In the genomic region with DNA sequence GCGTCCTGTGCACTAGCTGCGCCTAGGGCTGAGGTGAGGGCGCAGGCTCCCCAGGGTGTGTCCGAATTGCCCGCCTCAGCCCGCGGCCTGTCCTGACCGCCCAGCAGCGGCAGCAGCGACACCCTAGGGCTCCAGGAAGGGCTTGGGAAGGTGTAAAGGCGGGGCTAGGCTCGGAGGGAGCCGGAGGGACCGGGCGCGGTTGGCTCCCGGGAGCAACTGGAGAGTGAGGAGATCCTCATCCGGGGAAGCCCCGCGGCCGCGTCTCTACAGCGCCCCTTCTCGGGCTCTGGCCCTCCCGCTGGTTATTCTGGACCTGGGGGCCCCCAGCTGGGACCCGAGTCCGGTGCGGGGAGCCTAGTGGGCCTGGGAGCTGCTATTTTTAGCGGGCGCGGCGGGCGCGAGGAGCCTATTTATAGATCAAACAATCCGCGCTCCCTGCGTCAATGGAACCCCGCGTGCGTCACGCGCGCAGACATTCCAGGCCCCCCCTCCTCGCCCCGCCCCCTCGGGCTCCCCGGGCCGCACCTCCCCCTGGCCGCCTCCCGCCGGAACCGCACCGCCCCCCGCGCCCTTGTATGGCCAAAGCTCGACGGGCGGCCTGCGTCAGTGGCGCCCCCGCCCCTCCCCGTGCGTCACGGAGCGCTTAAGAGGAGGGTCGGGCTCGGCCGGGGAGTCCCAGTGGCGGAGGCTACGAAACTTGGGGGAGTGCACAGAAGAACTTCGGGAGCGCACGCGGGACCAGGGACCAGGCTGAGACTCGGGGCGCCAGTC, we compare ENCODE assay signal across 1 cellular context.
TF ChIP-seq lines count a peak whose summit lies in the region.

A gene (plus strand): TSS at position 672 of the 771 bp plus-strand sequence. CDS start 2,887 bp downstream, outside the sequence.

TF ChIP-seq in HepG2, 621 proteins besides CTCF, POLR2A, EP300 and RAD21 (continued from another document and continues in another):
- TF ChIP-seq, protein P1, sequence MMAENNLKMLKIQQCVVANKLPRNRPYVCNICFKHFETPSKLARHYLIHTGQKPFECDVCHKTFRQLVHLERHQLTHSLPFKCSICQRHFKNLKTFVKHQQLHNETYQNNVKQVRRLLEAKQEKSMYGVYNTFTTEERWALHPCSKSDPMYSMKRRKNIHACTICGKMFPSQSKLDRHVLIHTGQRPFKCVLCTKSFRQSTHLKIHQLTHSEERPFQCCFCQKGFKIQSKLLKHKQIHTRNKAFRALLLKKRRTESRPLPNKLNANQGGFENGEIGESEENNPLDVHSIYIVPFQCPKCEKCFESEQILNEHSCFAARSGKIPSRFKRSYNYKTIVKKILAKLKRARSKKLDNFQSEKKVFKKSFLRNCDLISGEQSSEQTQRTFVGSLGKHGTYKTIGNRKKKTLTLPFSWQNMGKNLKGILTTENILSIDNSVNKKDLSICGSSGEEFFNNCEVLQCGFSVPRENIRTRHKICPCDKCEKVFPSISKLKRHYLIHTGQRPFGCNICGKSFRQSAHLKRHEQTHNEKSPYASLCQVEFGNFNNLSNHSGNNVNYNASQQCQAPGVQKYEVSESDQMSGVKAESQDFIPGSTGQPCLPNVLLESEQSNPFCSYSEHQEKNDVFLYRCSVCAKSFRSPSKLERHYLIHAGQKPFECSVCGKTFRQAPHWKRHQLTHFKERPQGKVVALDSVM (CRISPR knock-in tag; IDR thresholded peaks at IDR 0.05): peak; percentile 73
- TF ChIP-seq ZNF264 (CRISPR knock-in tag; IDR thresholded peaks at IDR 0.05): no peak
- peak; percentile 34; the same call in 1 of the 2 replicates for TF ChIP-seq MIXL1 (CRISPR knock-in tag; IDR thresholded peaks at IDR 0.05)
- no peak for TF ChIP-seq ZNF530 (CRISPR knock-in tag; IDR thresholded peaks at IDR 0.05; ENCODE audit: low read depth)
- TF ChIP-seq ZNF460 (CRISPR knock-in tag; IDR thresholded peaks at IDR 0.05; ENCODE audit: borderline replicate concordance): no peak
- no peak for TF ChIP-seq KDM1A (CRISPR knock-in tag; IDR thresholded peaks at IDR 0.05)
- TF ChIP-seq ZNF10 (CRISPR knock-in tag; IDR thresholded peaks at IDR 0.05; ENCODE audit: borderline replicate concordance, low read depth): no peak
- TF ChIP-seq TCF7L2 (IDR thresholded peaks at IDR 0.05; ENCODE audit: low read depth, low read length): no peak
- TF ChIP-seq, protein P2, sequence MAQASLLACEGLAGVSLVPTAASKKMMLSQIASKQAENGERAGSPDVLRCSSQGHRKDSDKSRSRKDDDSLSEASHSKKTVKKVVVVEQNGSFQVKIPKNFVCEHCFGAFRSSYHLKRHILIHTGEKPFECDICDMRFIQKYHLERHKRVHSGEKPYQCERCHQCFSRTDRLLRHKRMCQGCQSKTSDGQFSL (CRISPR knock-in tag; IDR thresholded peaks at IDR 0.05): 0 out of 2 replicates have a peak, but pooled peaks have one; percentile 71
- TF ChIP-seq, protein P3, sequence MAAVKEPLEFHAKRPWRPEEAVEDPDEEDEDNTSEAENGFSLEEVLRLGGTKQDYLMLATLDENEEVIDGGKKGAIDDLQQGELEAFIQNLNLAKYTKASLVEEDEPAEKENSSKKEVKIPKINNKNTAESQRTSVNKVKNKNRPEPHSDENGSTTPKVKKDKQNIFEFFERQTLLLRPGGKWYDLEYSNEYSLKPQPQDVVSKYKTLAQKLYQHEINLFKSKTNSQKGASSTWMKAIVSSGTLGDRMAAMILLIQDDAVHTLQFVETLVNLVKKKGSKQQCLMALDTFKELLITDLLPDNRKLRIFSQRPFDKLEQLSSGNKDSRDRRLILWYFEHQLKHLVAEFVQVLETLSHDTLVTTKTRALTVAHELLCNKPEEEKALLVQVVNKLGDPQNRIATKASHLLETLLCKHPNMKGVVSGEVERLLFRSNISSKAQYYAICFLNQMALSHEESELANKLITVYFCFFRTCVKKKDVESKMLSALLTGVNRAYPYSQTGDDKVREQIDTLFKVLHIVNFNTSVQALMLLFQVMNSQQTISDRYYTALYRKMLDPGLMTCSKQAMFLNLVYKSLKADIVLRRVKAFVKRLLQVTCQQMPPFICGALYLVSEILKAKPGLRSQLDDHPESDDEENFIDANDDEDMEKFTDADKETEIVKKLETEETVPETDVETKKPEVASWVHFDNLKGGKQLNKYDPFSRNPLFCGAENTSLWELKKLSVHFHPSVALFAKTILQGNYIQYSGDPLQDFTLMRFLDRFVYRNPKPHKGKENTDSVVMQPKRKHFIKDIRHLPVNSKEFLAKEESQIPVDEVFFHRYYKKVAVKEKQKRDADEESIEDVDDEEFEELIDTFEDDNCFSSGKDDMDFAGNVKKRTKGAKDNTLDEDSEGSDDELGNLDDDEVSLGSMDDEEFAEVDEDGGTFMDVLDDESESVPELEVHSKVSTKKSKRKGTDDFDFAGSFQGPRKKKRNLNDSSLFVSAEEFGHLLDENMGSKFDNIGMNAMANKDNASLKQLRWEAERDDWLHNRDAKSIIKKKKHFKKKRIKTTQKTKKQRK (IDR thresholded peaks at IDR 0.05; ENCODE audit: low read length): no peak
- TF ChIP-seq ZMYM4 (CRISPR knock-in tag; IDR thresholded peaks at IDR 0.05): peak; percentile 83; the same call in 1 of the 2 replicates
- TF ChIP-seq MED13 (CRISPR knock-in tag; IDR thresholded peaks at IDR 0.05): no peak
- no peak for TF ChIP-seq REXO4 (CRISPR knock-in tag; IDR thresholded peaks at IDR 0.05; ENCODE audit: borderline replicate concordance)
- no peak for TF ChIP-seq ZNF672 (CRISPR knock-in tag; IDR thresholded peaks at IDR 0.05)
- TF ChIP-seq PHF8 (CRISPR knock-in tag; IDR thresholded peaks at IDR 0.05): peak; percentile 72
- TF ChIP-seq, protein P4, sequence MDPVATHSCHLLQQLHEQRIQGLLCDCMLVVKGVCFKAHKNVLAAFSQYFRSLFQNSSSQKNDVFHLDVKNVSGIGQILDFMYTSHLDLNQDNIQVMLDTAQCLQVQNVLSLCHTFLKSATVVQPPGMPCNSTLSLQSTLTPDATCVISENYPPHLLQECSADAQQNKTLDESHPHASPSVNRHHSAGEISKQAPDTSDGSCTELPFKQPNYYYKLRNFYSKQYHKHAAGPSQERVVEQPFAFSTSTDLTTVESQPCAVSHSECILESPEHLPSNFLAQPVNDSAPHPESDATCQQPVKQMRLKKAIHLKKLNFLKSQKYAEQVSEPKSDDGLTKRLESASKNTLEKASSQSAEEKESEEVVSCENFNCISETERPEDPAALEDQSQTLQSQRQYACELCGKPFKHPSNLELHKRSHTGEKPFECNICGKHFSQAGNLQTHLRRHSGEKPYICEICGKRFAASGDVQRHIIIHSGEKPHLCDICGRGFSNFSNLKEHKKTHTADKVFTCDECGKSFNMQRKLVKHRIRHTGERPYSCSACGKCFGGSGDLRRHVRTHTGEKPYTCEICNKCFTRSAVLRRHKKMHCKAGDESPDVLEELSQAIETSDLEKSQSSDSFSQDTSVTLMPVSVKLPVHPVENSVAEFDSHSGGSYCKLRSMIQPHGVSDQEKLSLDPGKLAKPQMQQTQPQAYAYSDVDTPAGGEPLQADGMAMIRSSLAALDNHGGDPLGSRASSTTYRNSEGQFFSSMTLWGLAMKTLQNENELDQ (CRISPR knock-in tag; IDR thresholded peaks at IDR 0.05; ENCODE audit: borderline replicate concordance): no peak
- TF ChIP-seq, protein P5, sequence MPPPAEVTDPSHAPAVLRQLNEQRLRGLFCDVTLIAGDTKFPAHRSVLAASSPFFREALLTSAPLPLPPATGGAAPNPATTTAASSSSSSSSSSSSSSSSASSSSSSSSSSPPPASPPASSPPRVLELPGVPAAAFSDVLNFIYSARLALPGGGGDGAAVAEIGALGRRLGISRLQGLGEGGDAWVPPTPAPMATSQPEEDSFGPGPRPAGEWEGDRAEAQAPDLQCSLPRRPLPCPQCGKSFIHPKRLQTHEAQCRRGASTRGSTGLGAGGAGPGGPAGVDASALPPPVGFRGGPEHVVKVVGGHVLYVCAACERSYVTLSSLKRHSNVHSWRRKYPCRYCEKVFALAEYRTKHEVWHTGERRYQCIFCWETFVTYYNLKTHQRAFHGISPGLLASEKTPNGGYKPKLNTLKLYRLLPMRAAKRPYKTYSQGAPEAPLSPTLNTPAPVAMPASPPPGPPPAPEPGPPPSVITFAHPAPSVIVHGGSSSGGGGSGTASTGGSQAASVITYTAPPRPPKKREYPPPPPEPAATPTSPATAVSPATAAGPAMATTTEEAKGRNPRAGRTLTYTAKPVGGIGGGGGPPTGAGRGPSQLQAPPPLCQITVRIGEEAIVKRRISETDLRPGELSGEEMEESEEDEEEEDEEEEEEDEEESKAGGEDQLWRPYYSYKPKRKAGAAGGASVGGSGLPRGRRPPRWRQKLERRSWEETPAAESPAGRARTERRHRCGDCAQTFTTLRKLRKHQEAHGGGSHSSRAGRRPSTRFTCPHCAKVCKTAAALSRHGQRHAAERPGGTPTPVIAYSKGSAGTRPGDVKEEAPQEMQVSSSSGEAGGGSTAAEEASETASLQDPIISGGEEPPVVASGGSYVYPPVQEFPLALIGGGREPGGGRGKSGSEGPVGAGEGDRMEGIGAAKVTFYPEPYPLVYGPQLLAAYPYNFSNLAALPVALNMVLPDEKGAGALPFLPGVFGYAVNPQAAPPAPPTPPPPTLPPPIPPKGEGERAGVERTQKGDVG (CRISPR knock-in tag; IDR thresholded peaks at IDR 0.05; ENCODE audit: borderline replicate concordance): no peak
- peak; percentile 14; the same call in 1 of the 2 replicates for TF ChIP-seq ZSCAN9 (CRISPR knock-in tag; IDR thresholded peaks at IDR 0.05; ENCODE audit: borderline replicate concordance)
- TF ChIP-seq, protein P6, sequence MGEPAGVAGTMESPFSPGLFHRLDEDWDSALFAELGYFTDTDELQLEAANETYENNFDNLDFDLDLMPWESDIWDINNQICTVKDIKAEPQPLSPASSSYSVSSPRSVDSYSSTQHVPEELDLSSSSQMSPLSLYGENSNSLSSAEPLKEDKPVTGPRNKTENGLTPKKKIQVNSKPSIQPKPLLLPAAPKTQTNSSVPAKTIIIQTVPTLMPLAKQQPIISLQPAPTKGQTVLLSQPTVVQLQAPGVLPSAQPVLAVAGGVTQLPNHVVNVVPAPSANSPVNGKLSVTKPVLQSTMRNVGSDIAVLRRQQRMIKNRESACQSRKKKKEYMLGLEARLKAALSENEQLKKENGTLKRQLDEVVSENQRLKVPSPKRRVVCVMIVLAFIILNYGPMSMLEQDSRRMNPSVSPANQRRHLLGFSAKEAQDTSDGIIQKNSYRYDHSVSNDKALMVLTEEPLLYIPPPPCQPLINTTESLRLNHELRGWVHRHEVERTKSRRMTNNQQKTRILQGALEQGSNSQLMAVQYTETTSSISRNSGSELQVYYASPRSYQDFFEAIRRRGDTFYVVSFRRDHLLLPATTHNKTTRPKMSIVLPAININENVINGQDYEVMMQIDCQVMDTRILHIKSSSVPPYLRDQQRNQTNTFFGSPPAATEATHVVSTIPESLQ (CRISPR knock-in tag; conservative IDR thresholded peaks at IDR 0.05): no peak
- no peak for TF ChIP-seq SMC3 (IDR thresholded peaks at IDR 0.05; ENCODE audit: low read length)
- TF ChIP-seq ZNF83 (CRISPR knock-in tag; IDR thresholded peaks at IDR 0.05; ENCODE audit: borderline replicate concordance): no peak
- TF ChIP-seq ZNF282 (IDR thresholded peaks at IDR 0.05; ENCODE audit: partially characterized antibody): no peak
- no peak for TF ChIP-seq NFATC3 (CRISPR knock-in tag; IDR thresholded peaks at IDR 0.05)
- TF ChIP-seq NFKBIZ (CRISPR knock-in tag; IDR thresholded peaks at IDR 0.05): 0 out of 2 replicates have a peak, but pooled peaks have one; percentile 15
- TF ChIP-seq, protein P7, sequence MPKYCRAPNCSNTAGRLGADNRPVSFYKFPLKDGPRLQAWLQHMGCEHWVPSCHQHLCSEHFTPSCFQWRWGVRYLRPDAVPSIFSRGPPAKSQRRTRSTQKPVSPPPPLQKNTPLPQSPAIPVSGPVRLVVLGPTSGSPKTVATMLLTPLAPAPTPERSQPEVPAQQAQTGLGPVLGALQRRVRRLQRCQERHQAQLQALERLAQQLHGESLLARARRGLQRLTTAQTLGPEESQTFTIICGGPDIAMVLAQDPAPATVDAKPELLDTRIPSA (CRISPR knock-in tag; IDR thresholded peaks at IDR 0.05; ENCODE audit: borderline replicate concordance): no peak
- TF ChIP-seq MEIS2 (CRISPR knock-in tag; IDR thresholded peaks at IDR 0.05): no peak; the same call in 1 of the 2 replicates
- TF ChIP-seq ONECUT2 (CRISPR knock-in tag; IDR thresholded peaks at IDR 0.05): no peak
- 0 out of 2 replicates have a peak, but pooled peaks have one; percentile 46 for TF ChIP-seq TGIF2 (CRISPR knock-in tag; IDR thresholded peaks at IDR 0.05)
- TF ChIP-seq ZNF329 (CRISPR knock-in tag; IDR thresholded peaks at IDR 0.05; ENCODE audit: low read depth): no peak
- TF ChIP-seq NFRKB (IDR thresholded peaks at IDR 0.05): no peak
- no peak for TF ChIP-seq STAT5B (CRISPR knock-in tag; IDR thresholded peaks at IDR 0.05)
- TF ChIP-seq, protein P8, sequence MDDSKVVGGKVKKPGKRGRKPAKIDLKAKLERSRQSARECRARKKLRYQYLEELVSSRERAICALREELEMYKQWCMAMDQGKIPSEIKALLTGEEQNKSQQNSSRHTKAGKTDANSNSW (CRISPR knock-in tag; IDR thresholded peaks at IDR 0.05; ENCODE audit: borderline replicate concordance): no peak
- no peak for TF ChIP-seq ZNF557 (CRISPR knock-in tag; IDR thresholded peaks at IDR 0.05)
- TF ChIP-seq TCF12 (IDR thresholded peaks at IDR 0.05): no peak
- peak; percentile 17; the same call in 1 of the 2 replicates for TF ChIP-seq TCF12 (CRISPR knock-in tag; IDR thresholded peaks at IDR 0.05)
- TF ChIP-seq MTF2 (CRISPR knock-in tag; IDR thresholded peaks at IDR 0.05; ENCODE audit: borderline replicate concordance): 0 out of 2 replicates have a peak, but pooled peaks have one; percentile 43
- no peak for TF ChIP-seq ZNF678 (CRISPR knock-in tag; IDR thresholded peaks at IDR 0.05)
- TF ChIP-seq ATRX (CRISPR knock-in tag; IDR thresholded peaks at IDR 0.05; ENCODE audit: borderline replicate concordance): no peak
- no peak for TF ChIP-seq ZNF558 (CRISPR knock-in tag; IDR thresholded peaks at IDR 0.05; ENCODE audit: borderline replicate concordance)
- no peak for TF ChIP-seq ZFP41 (CRISPR knock-in tag; IDR thresholded peaks at IDR 0.05; ENCODE audit: borderline replicate concordance)
- TF ChIP-seq FOXK2 (IDR thresholded peaks at IDR 0.05): no peak
- no peak for TF ChIP-seq JUNB (CRISPR knock-in tag; IDR thresholded peaks at IDR 0.05; ENCODE audit: borderline replicate concordance)
- no peak for TF ChIP-seq ARNT (IDR thresholded peaks at IDR 0.05)
- TF ChIP-seq GZF1 (CRISPR knock-in tag; IDR thresholded peaks at IDR 0.05): peak; percentile 20; the same call in 1 of the 2 replicates
- TF ChIP-seq REL (CRISPR knock-in tag; conservative IDR thresholded peaks at IDR 0.05): no peak
- TF ChIP-seq NCOA1 (CRISPR knock-in tag; IDR thresholded peaks at IDR 0.05): no peak
- no peak for TF ChIP-seq ZNF879 (CRISPR knock-in tag; IDR thresholded peaks at IDR 0.05)
- TF ChIP-seq, protein P9, sequence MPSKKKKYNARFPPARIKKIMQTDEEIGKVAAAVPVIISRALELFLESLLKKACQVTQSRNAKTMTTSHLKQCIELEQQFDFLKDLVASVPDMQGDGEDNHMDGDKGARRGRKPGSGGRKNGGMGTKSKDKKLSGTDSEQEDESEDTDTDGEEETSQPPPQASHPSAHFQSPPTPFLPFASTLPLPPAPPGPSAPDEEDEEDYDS (CRISPR knock-in tag; IDR thresholded peaks at IDR 0.05): peak; percentile 99
- TF ChIP-seq ZNF572 (CRISPR knock-in tag; IDR thresholded peaks at IDR 0.05): 0 out of 2 replicates have a peak, but pooled peaks have one; percentile 54
- TF ChIP-seq, protein P10, sequence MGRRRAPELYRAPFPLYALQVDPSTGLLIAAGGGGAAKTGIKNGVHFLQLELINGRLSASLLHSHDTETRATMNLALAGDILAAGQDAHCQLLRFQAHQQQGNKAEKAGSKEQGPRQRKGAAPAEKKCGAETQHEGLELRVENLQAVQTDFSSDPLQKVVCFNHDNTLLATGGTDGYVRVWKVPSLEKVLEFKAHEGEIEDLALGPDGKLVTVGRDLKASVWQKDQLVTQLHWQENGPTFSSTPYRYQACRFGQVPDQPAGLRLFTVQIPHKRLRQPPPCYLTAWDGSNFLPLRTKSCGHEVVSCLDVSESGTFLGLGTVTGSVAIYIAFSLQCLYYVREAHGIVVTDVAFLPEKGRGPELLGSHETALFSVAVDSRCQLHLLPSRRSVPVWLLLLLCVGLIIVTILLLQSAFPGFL (CRISPR knock-in tag; IDR thresholded peaks at IDR 0.05): no peak
- TF ChIP-seq SRF (IDR thresholded peaks at IDR 0.05; ENCODE audit: low read depth, low read length): peak; percentile 99
